26 cellular contexts compared by ENCODE assay signal in the genomic region with DNA sequence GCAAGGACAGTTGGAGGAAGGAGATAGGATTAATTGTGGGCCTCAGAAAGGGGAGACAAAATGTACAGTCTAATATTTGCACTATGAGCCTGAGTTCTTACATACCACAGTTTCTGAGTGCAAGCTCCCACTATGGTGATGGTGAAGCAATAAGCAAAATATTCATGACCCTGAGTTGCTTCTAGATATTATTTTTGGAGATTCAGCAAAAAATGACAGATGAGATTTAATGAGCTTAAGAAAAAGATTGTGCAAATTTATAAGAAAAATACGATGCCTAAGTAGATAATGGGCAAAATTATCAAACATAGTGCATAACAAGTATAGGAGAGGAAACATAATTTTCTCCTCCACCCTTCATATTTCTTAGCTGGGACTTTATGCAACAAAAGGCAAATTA.
"Had no signal": no experiment of that assay in that cellular context is flagged by ENCODE, and none has a peak within 500 bp of the region (broad histone marks: within the 10 kb centered on the region; RNA-seq: fewer than 3 reads in every experiment).

No MANE protein-coding gene starts in this region.

- H3K4me3 ChIP-seq: coronary artery, dorsolateral prefrontal cortex, esophagus squamous epithelium, gastrocnemius medialis, heart right ventricle, left lung, lower lobe of right lung, mucosa of descending colon had no signal

- H3K36me3 ChIP-seq: esophagus squamous epithelium, gastrocnemius medialis, heart right ventricle, left lung, lower lobe of right lung had no signal

- H3K4me1 ChIP-seq: esophagus squamous epithelium, gastrocnemius medialis, heart right ventricle, left lung, lower lobe of right lung had no signal

- H3K27ac ChIP-seq: coronary artery, dorsolateral prefrontal cortex, epithelial cell of prostate, esophagus squamous epithelium, gastrocnemius medialis, heart right ventricle, left lung, lower lobe of right lung had no signal

- DNase-seq: dermis blood vessel endothelial cell; dorsolateral prefrontal cortex; effector CD8-positive, alpha-beta T cell; effector memory CD8-positive, alpha-beta T cell; endodermal cell; erythroblast; esophagus squamous epithelium; foreskin fibroblast; foreskin melanocyte; gastrocnemius medialis; glutamatergic neuron; head of caudate nucleus; heart right ventricle; hippocampal formation; left cardiac atrium; left lung; left ventricle myocardium superior; lower lobe of right lung; mesenchymal stem cell; mucosa of descending colon; naive B cell had no signal

- ATAC-seq: effector memory CD8-positive, alpha-beta T cell; esophagus mucosa; gastrocnemius medialis; heart right ventricle; left cardiac atrium; left lung; left ventricle myocardium superior; lower lobe of right lung; mucosa of descending colon had no signal

- FAIRE-seq: endometrium, keratinocyte had no signal

- H3K27me3 ChIP-seq: left lung had no signal
